Comparison of ENCODE assay signal across 23 cellular contexts in the genomic region with DNA sequence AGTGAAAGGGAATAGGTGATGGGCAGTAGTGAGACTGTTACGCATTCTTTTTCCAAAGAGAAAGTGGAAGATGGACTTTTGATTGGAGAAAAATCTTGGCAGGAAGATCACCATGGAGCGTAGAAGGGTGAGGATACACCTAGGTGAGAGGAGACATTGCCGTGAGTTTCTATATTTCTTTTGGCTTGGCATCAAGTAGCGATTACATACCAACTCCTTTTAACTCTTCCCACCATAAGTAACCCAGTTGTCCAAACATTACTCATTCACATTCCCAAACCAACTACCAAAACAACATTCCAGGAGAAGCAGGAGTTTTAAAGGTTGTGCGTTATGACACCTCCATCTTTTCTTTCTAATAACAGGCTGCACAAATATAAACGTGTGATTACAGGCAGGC. TPM values are rescaled to one million over a fixed set of nuclear protein-coding genes. Genes with fewer than 3 reads are reported as not detected.
DNase-seq lines count a peak whose midpoint lies in the region; ATAC-seq, FAIRE-seq and TF ChIP-seq lines count a peak whose summit lies in the region.
"Had no signal": no experiment of that assay in that cellular context is flagged by ENCODE, and none has a peak within 500 bp of the region (broad histone marks: within the 10 kb centered on the region; RNA-seq: fewer than 3 reads in every experiment).

No MANE protein-coding gene starts in this region.

- no peaks in the 10 kb centered on the region for H3K4me1 Mint-ChIP-seq in activated CD4-positive, alpha-beta T cell treated with anti-CD3 and anti-CD28 coated beads, Interleukin-2, amount 10 ng/mL, durations not matched to agents 24 days and 14 days
- H3K4me1 Mint-ChIP-seq in activated CD4-positive, alpha-beta T cell treated with anti-CD3 and anti-CD28 coated beads for 36 hours: no peaks in the 10 kb centered on the region
- H3K4me1 Mint-ChIP-seq: CD4-positive, alpha-beta memory T cell; natural killer cell had no signal

- CTCF ChIA-PET in activated CD4-positive, alpha-beta T cell treated with anti-CD3 and anti-CD28 coated beads for 36 hours (lab: Charles Lee): interaction anchor here (1.0 kb wide), 1 partner anchor 512 kb away, joined by 4 read pairs; no protein-coding TSS in a partner anchor

- peaks cover 5% of the 10 kb centered on the region for H3K9me3 Mint-ChIP-seq in activated CD4-positive, alpha-beta T cell treated with anti-CD3 and anti-CD28 coated beads, Interleukin-2, amount 10 ng/mL, durations not matched to agents 24 days and 14 days
- no peaks in the 10 kb centered on the region for H3K9me3 Mint-ChIP-seq in activated CD4-positive, alpha-beta T cell treated with anti-CD3 and anti-CD28 coated beads for 36 hours (ENCODE audit: low read depth)
- H3K9me3 Mint-ChIP-seq: activated CD4-positive, alpha-beta memory T cell treated with anti-CD3 and anti-CD28 coated beads for 36 hours; activated T-cell treated with anti-CD3 and anti-CD28 coated beads, Interleukin-2, amount 50 U/mL, for 24 hours; type B pancreatic cell had no signal

- ATAC-seq in activated CD4-positive, alpha-beta T cell treated with anti-CD3 and anti-CD28 coated beads for 36 hours: no peak
- ATAC-seq: natural killer cell had no signal

- H3K27ac Mint-ChIP-seq in activated CD4-positive, alpha-beta T cell treated with anti-CD3 and anti-CD28 coated beads, Interleukin-2, amount 10 ng/mL, durations not matched to agents 24 days and 14 days: no peak overlapping the region
- no peak overlapping the region for H3K27ac Mint-ChIP-seq in activated CD4-positive, alpha-beta T cell treated with anti-CD3 and anti-CD28 coated beads for 36 hours
- H3K27ac Mint-ChIP-seq: activated CD4-positive, alpha-beta memory T cell treated with anti-CD3 and anti-CD28 coated beads for 36 hours; activated naive CD8-positive, alpha-beta T cell; activated T-cell treated with anti-CD3 and anti-CD28 coated beads, Interleukin-2, amount 50 U/mL, for 24 hours; CD4-positive, alpha-beta memory T cell; natural killer cell; progenitor cell of endocrine pancreas; type B pancreatic cell had no signal

- TF ChIP-seq CTCF in ovary (IDR thresholded peaks at IDR 0.05) (no peak), adrenal gland (IDR thresholded peaks at IDR 0.05) (no peak)

- POLR2A ChIA-PET in activated CD4-positive, alpha-beta T cell treated with anti-CD3 and anti-CD28 coated beads for 36 hours (lab: Charles Lee): no interaction called here

- no peak overlapping the region for H3K4me3 Mint-ChIP-seq in activated CD4-positive, alpha-beta T cell treated with anti-CD3 and anti-CD28 coated beads, Interleukin-2, amount 10 ng/mL, durations not matched to agents 24 days and 14 days
- H3K4me3 Mint-ChIP-seq in activated CD4-positive, alpha-beta T cell treated with anti-CD3 and anti-CD28 coated beads for 36 hours: no peak overlapping the region
- H3K4me3 Mint-ChIP-seq: activated CD4-positive, alpha-beta memory T cell treated with anti-CD3 and anti-CD28 coated beads for 36 hours; activated naive CD8-positive, alpha-beta T cell; activated T-cell treated with anti-CD3 and anti-CD28 coated beads, Interleukin-2, amount 50 U/mL, for 24 hours; CD4-positive, alpha-beta memory T cell; natural killer cell; type B pancreatic cell had no signal

- H3K27ac ChIP-seq in epithelial cell of prostate (peak overlapping the region; percentile 2), ovary (no peak overlapping the region), adrenal gland (no peak overlapping the region)
- H3K27ac ChIP-seq: cardiac muscle cell had no signal

- no peaks in the 10 kb centered on the region for H3K4me1 ChIP-seq in ovary (ENCODE audit: insufficient read depth)
- no peaks in the 10 kb centered on the region for H3K4me1 ChIP-seq in adrenal gland (replicated peaks in 1 of 2)

- no peaks in the 10 kb centered on the region for H3K9me3 ChIP-seq in ovary
- H3K9me3 ChIP-seq in adrenal gland (replicated peaks in 1 of 3): no peaks in the 10 kb centered on the region

- H3K27me3 ChIP-seq in ovary: no peaks in the 10 kb centered on the region
- H3K27me3 ChIP-seq in adrenal gland: peaks cover 41% of the 10 kb centered on the region

- no peak for TF ChIP-seq POLR2A in ovary (IDR thresholded peaks at IDR 0.05)
- no peak for TF ChIP-seq POLR2A in adrenal gland (IDR thresholded peaks at IDR 0.05)

- H3K4me3 ChIP-seq in ovary (no peak overlapping the region), adrenal gland (no peak overlapping the region)
- H3K4me3 ChIP-seq: cardiac muscle cell, SK-N-MC had no signal

- FAIRE-seq in RCC 7860 (lab: Jason Lieb, UNC) (peak; percentile 33), urothelium cell line (lab: Jason Lieb, UNC) (no peak)

- intact Hi-C loops in activated CD4-positive, alpha-beta T cell treated with anti-CD3 and anti-CD28 coated beads, Interleukin-2, amount 10 ng/mL, durations not matched to agents 24 days and 14 days (cut with micrococcal nuclease): no loop called here
- intact Hi-C loops in activated CD4-positive, alpha-beta T cell treated with anti-CD3 and anti-CD28 coated beads for 36 hours (cut with DNase I, micrococcal nuclease): no loop called here
- intact Hi-C loops in ovary (cut with DNase I): no loop called here
- intact Hi-C loops in adrenal gland (cut with DNase I): no loop called here

- no peaks in the 10 kb centered on the region for H3K36me3 ChIP-seq in ovary
- H3K36me3 ChIP-seq in adrenal gland (replicated peaks in 1 of 2): no peaks in the 10 kb centered on the region
- H3K36me3 ChIP-seq: cardiac muscle cell had no signal

- H3K36me3 Mint-ChIP-seq in activated CD4-positive, alpha-beta T cell treated with anti-CD3 and anti-CD28 coated beads, Interleukin-2, amount 10 ng/mL, durations not matched to agents 24 days and 14 days (ENCODE audit: low read depth): no peaks in the 10 kb centered on the region
- no peaks in the 10 kb centered on the region for H3K36me3 Mint-ChIP-seq in activated CD4-positive, alpha-beta T cell treated with anti-CD3 and anti-CD28 coated beads for 36 hours (ENCODE audit: low read depth)
- H3K36me3 Mint-ChIP-seq: activated CD4-positive, alpha-beta memory T cell treated with anti-CD3 and anti-CD28 coated beads for 36 hours; activated naive CD8-positive, alpha-beta T cell; CD4-positive, alpha-beta memory T cell; natural killer cell had no signal

- DNase-seq in activated CD4-positive, alpha-beta T cell treated with anti-CD3 and anti-CD28 coated beads, Interleukin-2, amount 10 ng/mL, durations not matched to agents 24 days and 14 days: peak; percentile 10
- DNase-seq in activated CD4-positive, alpha-beta T cell treated with anti-CD3 and anti-CD28 coated beads for 36 hours: no peak
- DNase-seq in RCC 7860 (ENCODE audit: low spot score) (peak; percentile 70), epithelial cell of prostate (ENCODE audit: low read depth, low spot score) (no peak), urothelium cell line (ENCODE audit: low spot score) (peak; percentile 23), ovary (no peak), adrenal gland (no peak), NCI-H2196 (lab: John Stamatoyannopoulos, UW; ENCODE audit: unreplicated experiment) (no peak)
- DNase-seq: activated CD4-positive, alpha-beta memory T cell treated with anti-CD3 and anti-CD28 coated beads for 36 hours; activated T-cell treated with anti-CD3 and anti-CD28 coated beads, Interleukin-2, amount 50 U/mL, for 24 hours; CD4-positive, alpha-beta memory T cell; effector CD8-positive, alpha-beta T cell; KBM-7; natural killer cell; NCI-H1436; stimulated activated naive CD4-positive, alpha-beta T cell treated with Interleukin-2 at 50 U/mL for 16 hours had no signal

- WGBS in ovary, 3 donors: 49 to 61% (median 52%) methylated on average over 6 of the region's 6 CpGs
- WGBS in adrenal gland, 4 donors: 59 to 66% (median 63%) methylated on average over 6 of the region's 6 CpGs

- H3K27me3 Mint-ChIP-seq in activated CD4-positive, alpha-beta T cell treated with anti-CD3 and anti-CD28 coated beads, Interleukin-2, amount 10 ng/mL, durations not matched to agents 24 days and 14 days: peaks cover 73% of the 10 kb centered on the region
- peaks cover 48% of the 10 kb centered on the region for H3K27me3 Mint-ChIP-seq in activated CD4-positive, alpha-beta T cell treated with anti-CD3 and anti-CD28 coated beads for 36 hours

- TF ChIP-seq EP300 in ovary (IDR thresholded peaks at IDR 0.05): no peak

RNA-seq across cellular contexts. Expression of a gene that starts 10.7 kb away (rescaled TPM):
- total RNA-seq in activated CD4-positive, alpha-beta T cell treated with anti-CD3 and anti-CD28 coated beads, Interleukin-2, amount 10 ng/mL, durations not matched to agents 24 days and 14 days: not detected in 2 replicates
- total RNA-seq in activated CD4-positive, alpha-beta T cell treated with anti-CD3 and anti-CD28 coated beads for 36 hours: not detected
- total RNA-seq in ovary (not detected), adrenal gland (not detected)
- polyA plus RNA-seq in ovary (not detected), adrenal gland (not detected)
- total RNA-seq: A673; activated CD4-positive, alpha-beta memory T cell treated with anti-CD3 and anti-CD28 coated beads for 36 hours; cardiac muscle cell; CD4-positive, alpha-beta memory T cell; lung microvascular endothelial cell; natural killer cell; progenitor cell of endocrine pancreas had no signal
- polyA plus RNA-seq: cardiac muscle cell; CD4-positive, alpha-beta memory T cell had no signal

RNA-seq across cellular contexts. Expression of a gene that starts 11.9 kb away (rescaled TPM):
- total RNA-seq in activated CD4-positive, alpha-beta T cell treated with anti-CD3 and anti-CD28 coated beads, Interleukin-2, amount 10 ng/mL, durations not matched to agents 24 days and 14 days: 26.4 and 27.8 TPM in 2 replicates
- 10 to 100 TPM; 20.2 to 35.9 TPM for total RNA-seq in activated CD4-positive, alpha-beta T cell treated with anti-CD3 and anti-CD28 coated beads for 36 hours
- 10 to 100 TPM; 10.4 to 57.3 (median 39.4) TPM for total RNA-seq in ovary
- 10 to 100 TPM; 16.2 to 35.2 TPM for polyA plus RNA-seq in ovary
- 10 to 100 TPM in 6 of 8 donors, 1 to 10 TPM in 1, under 1 TPM in 1; 0.35 to 58.4 (median 27.6) TPM for total RNA-seq in adrenal gland
- 10 to 100 TPM; 31.1 to 36.3 (median 36.0) TPM for polyA plus RNA-seq in adrenal gland

RNA-seq across cellular contexts. Expression of a gene that starts 28.2 kb away (rescaled TPM):
- total RNA-seq in activated CD4-positive, alpha-beta T cell treated with anti-CD3 and anti-CD28 coated beads, Interleukin-2, amount 10 ng/mL, durations not matched to agents 24 days and 14 days: not detected in 2 replicates
- total RNA-seq in activated CD4-positive, alpha-beta T cell treated with anti-CD3 and anti-CD28 coated beads for 36 hours: not detected
- not detected for total RNA-seq in ovary
- polyA plus RNA-seq in ovary: not detected
- total RNA-seq in adrenal gland: not detected
- under 1 TPM in 2 of 3 donors, not detected in 1; 0.34 to 0.56 TPM for polyA plus RNA-seq in adrenal gland
- total RNA-seq: A673; activated CD4-positive, alpha-beta memory T cell treated with anti-CD3 and anti-CD28 coated beads for 36 hours; cardiac muscle cell; CD4-positive, alpha-beta memory T cell; lung microvascular endothelial cell; natural killer cell; progenitor cell of endocrine pancreas had no signal
- polyA plus RNA-seq: cardiac muscle cell; CD4-positive, alpha-beta memory T cell had no signal

RNA-seq across cellular contexts. Expression of a gene that starts 38.5 kb away (rescaled TPM):
- not detected in 2 replicates for total RNA-seq in activated CD4-positive, alpha-beta T cell treated with anti-CD3 and anti-CD28 coated beads, Interleukin-2, amount 10 ng/mL, durations not matched to agents 24 days and 14 days
- total RNA-seq in activated CD4-positive, alpha-beta T cell treated with anti-CD3 and anti-CD28 coated beads for 36 hours: not detected
- not detected for total RNA-seq in ovary
- not detected for polyA plus RNA-seq in ovary
- not detected for total RNA-seq in adrenal gland
- not detected for polyA plus RNA-seq in adrenal gland
- total RNA-seq: A673; activated CD4-positive, alpha-beta memory T cell treated with anti-CD3 and anti-CD28 coated beads for 36 hours; cardiac muscle cell; CD4-positive, alpha-beta memory T cell; lung microvascular endothelial cell; natural killer cell; progenitor cell of endocrine pancreas had no signal
- polyA plus RNA-seq: cardiac muscle cell; CD4-positive, alpha-beta memory T cell had no signal

RNA-seq across cellular contexts. Expression of a gene that starts 55.4 kb away (rescaled TPM):
- not detected in 2 replicates for total RNA-seq in activated CD4-positive, alpha-beta T cell treated with anti-CD3 and anti-CD28 coated beads, Interleukin-2, amount 10 ng/mL, durations not matched to agents 24 days and 14 days
- not detected for total RNA-seq in activated CD4-positive, alpha-beta T cell treated with anti-CD3 and anti-CD28 coated beads for 36 hours
- total RNA-seq in ovary (not detected), adrenal gland (not detected)
- polyA plus RNA-seq in ovary (not detected), adrenal gland (not detected)
- total RNA-seq: activated CD4-positive, alpha-beta memory T cell treated with anti-CD3 and anti-CD28 coated beads for 36 hours; cardiac muscle cell; CD4-positive, alpha-beta memory T cell; lung microvascular endothelial cell; natural killer cell; progenitor cell of endocrine pancreas had no signal
- polyA plus RNA-seq: cardiac muscle cell; CD4-positive, alpha-beta memory T cell had no signal

Comparison
In these comparisons a context has a peak if more than half of its experiments do, and no peak if none do; other contexts are left out.
1. DNase-seq: peak in activated CD4-positive, alpha-beta T cell treated with anti-CD3 and anti-CD28 coated beads, Interleukin-2, amount 10 ng/mL, durations not matched to agents 24 days and 14 days (single experiment), RCC 7860 (single experiment) and urothelium cell line (single experiment); none in activated CD4-positive, alpha-beta T cell treated with anti-CD3 and anti-CD28 coated beads for 36 hours (single experiment), epithelial cell of prostate (single experiment), ovary (0 of 5), adrenal gland (0 of 7) and NCI-H2196 (single experiment).